ENCODE assay signal across 8 cellular contexts in genomic region chr16:75463417-75464129, GRCh38. TPM values are rescaled to one million over a fixed set of nuclear protein-coding genes. Genes with fewer than 3 reads are reported as not detected.
DNase-seq lines count a peak whose midpoint lies in the region; ATAC-seq and TF ChIP-seq lines count a peak whose summit lies in the region.
"Not testable (repeated sequence)": the region's sequence is repeated elsewhere in the genome, so short reads cannot be mapped to it uniquely, and the experiment has no call there.

No MANE protein-coding gene starts in this region.

- TF ChIP-seq CTCF in BJ (IDR thresholded peaks at IDR 0.05; ENCODE audit: insufficient read depth, low read depth, low read length); lower leg skin (IDR thresholded peaks at IDR 0.05): not testable (repeated sequence)

- not testable (repeated sequence) for H3K4me1 ChIP-seq in endocrine pancreas (ENCODE audit: control insufficient read depth, insufficient read depth, low read length)

- DNase-seq in BJ (ENCODE audit: low read depth) = not testable (repeated sequence)
- DNase-seq in NCI-H524 (lab: John Stamatoyannopoulos, UW) = peak; percentile 63 to 75
- peak; percentile 38 for DNase-seq in activated T-cell treated with anti-CD3 and anti-CD28 coated beads for 48 hours (ENCODE audit: low read depth)
- peak in 1 of 2 donors; percentile 88 for DNase-seq in lower leg skin (ENCODE audit: low spot score in 2 of 2)
- DNase-seq in stimulated activated CD4-positive, alpha-beta T cell treated with anti-CD3 and anti-CD28 coated beads, Interleukin-12 subunit alpha, Interleukin-12 subunit beta, amount 100 ng/mL, for 4 hours = peak; percentile 32

- ATAC-seq in GM19351 (IDR thresholded peaks at IDR 0.05; ENCODE audit: unreplicated experiment) (peak; percentile 10), HG03103 (IDR thresholded peaks at IDR 0.05; ENCODE audit: low read depth, unreplicated experiment) (peak; percentile 7)

- CTCF ChIA-PET in BJ (lab: Yijun Ruan, JAX) = interaction anchor here (0.6 to 5.7 kb wide), 10 partner anchors 8 to 300 kb away, joined by 3 to 52 read pairs (median 4); no protein-coding TSS in a partner anchor

- not testable (repeated sequence) for H3K27me3 ChIP-seq in BJ (ENCODE audit: control insufficient read depth, insufficient read depth, low read length); endocrine pancreas (ENCODE audit: control insufficient read depth, insufficient read depth, low read length)

- not testable (repeated sequence) for H3K9me3 ChIP-seq in endocrine pancreas (ENCODE audit: control insufficient read depth, low read length)

- TF ChIP-seq POLR2A in lower leg skin (IDR thresholded peaks at IDR 0.05) = not testable (repeated sequence)

- 1 to 2% methylated on average over 32 to 37 of the region's 39 CpGs for WGBS in lower leg skin, 2 donors

- intact Hi-C loops in lower leg skin (cut with DNase I; ENCODE audit: low total_unique reads) = loop anchor here (10.0 kb wide), 1 partner anchor 161 kb away; the partner anchor contains the start of gene ADAT1

- POLR2A ChIA-PET in BJ (lab: Charles Lee) = interaction anchor here (1.2 kb wide), 1 partner anchor 53 kb away, joined by 3 read pairs; no protein-coding TSS in a partner anchor

- not testable (repeated sequence) for H3K36me3 ChIP-seq in BJ (ENCODE audit: control insufficient read depth, insufficient read depth, low read length); endocrine pancreas (ENCODE audit: control insufficient read depth, insufficient read depth, low read length)

- peak overlapping the region; percentile 74 for H3K4me3 ChIP-seq in BJ (ENCODE audit: low read depth, low read length)
- H3K4me3 ChIP-seq in endocrine pancreas (ENCODE audit: control insufficient read depth, insufficient read depth, low read length) = peak overlapping the region; percentile 46
- peak overlapping the region; percentile 76 for H3K4me3 ChIP-seq in lower leg skin (ENCODE audit: low read depth, poor library complexity, severe bottlenecking)

- peak overlapping the region; percentile 55 for H3K9ac ChIP-seq in endocrine pancreas (ENCODE audit: control insufficient read depth, insufficient read depth, low read length)

RNA-seq across cellular contexts. Expression of gene TMEM170A, which starts 0.9 kb away (rescaled TPM):
- 5.2 and 8.2 TPM in 2 replicates for polyA plus RNA-seq in BJ (2011; rRNA removed)
- 5.5 and 8.0 TPM in 2 replicates for polyA minus RNA-seq in BJ (2011; rRNA and poly(A)+ RNA removed)
- total RNA-seq in lower leg skin = 10 to 100 TPM; 13.6 to 15.7 (median 15.0) TPM

RNA-seq across cellular contexts. Expression of gene CFDP1, which starts 30.3 kb away (rescaled TPM):
- 10.9 and 38.6 TPM in 2 replicates for polyA plus RNA-seq in BJ (2011; rRNA removed)
- polyA minus RNA-seq in BJ (2011; rRNA and poly(A)+ RNA removed) = 7.1 and 8.3 TPM in 2 replicates
- 10 to 100 TPM; 43.1 to 52.3 (median 49.5) TPM for total RNA-seq in lower leg skin

RNA-seq across cellular contexts. Expression of gene CHST6, which starts 31.7 kb away (rescaled TPM):
- 0.10 and 0.12 TPM in 2 replicates for polyA plus RNA-seq in BJ (2011; rRNA removed)
- 0.05 and 0.09 TPM in 2 replicates for polyA minus RNA-seq in BJ (2011; rRNA and poly(A)+ RNA removed)
- total RNA-seq in lower leg skin = under 1 TPM in 3 of 4 donors, not detected in 1; 0.11 to 0.56 (median 0.16) TPM
